In genomic region chr1:6813165-6813564, GRCh38 we compare ENCODE assay signal across 8 cellular contexts.
"Had no signal": no experiment of that assay in that cellular context is flagged by ENCODE, and none has a peak within 500 bp of the region (broad histone marks: within the 10 kb centered on the region; RNA-seq: fewer than 3 reads in every experiment).

No MANE protein-coding gene starts in this region.

- FAIRE-seq: HepG2, HTR-8/SVneo had no signal

- ATAC-seq: HepG2 had no signal

- DNase-seq: IMR-90, KBM-7, KG1 had no signal

- H3K9me3 Mint-ChIP-seq: IgD-negative memory B cell had no signal

- H3K9ac ChIP-seq: KMS-11 had no signal

- H3K4me2 ChIP-seq: KMS-11 had no signal

- H3K4me3 Mint-ChIP-seq: IgD-negative memory B cell had no signal

- H3K27ac Mint-ChIP-seq: IgD-negative memory B cell had no signal

- H3K27me3 Mint-ChIP-seq: IgD-negative memory B cell had no signal

- H3K27ac ChIP-seq: HL-60, KMS-11 had no signal
